ENCODE assay signal across 1 cellular context in genomic region chr9:97413462-97413861, GRCh38.
TF ChIP-seq lines count a peak whose summit lies in the region.

No MANE protein-coding gene starts in this region.

TF ChIP-seq in GM23338, 12 proteins besides CTCF, POLR2A, EP300 and RAD21 (continued from another document):
- TF ChIP-seq, protein P1, sequence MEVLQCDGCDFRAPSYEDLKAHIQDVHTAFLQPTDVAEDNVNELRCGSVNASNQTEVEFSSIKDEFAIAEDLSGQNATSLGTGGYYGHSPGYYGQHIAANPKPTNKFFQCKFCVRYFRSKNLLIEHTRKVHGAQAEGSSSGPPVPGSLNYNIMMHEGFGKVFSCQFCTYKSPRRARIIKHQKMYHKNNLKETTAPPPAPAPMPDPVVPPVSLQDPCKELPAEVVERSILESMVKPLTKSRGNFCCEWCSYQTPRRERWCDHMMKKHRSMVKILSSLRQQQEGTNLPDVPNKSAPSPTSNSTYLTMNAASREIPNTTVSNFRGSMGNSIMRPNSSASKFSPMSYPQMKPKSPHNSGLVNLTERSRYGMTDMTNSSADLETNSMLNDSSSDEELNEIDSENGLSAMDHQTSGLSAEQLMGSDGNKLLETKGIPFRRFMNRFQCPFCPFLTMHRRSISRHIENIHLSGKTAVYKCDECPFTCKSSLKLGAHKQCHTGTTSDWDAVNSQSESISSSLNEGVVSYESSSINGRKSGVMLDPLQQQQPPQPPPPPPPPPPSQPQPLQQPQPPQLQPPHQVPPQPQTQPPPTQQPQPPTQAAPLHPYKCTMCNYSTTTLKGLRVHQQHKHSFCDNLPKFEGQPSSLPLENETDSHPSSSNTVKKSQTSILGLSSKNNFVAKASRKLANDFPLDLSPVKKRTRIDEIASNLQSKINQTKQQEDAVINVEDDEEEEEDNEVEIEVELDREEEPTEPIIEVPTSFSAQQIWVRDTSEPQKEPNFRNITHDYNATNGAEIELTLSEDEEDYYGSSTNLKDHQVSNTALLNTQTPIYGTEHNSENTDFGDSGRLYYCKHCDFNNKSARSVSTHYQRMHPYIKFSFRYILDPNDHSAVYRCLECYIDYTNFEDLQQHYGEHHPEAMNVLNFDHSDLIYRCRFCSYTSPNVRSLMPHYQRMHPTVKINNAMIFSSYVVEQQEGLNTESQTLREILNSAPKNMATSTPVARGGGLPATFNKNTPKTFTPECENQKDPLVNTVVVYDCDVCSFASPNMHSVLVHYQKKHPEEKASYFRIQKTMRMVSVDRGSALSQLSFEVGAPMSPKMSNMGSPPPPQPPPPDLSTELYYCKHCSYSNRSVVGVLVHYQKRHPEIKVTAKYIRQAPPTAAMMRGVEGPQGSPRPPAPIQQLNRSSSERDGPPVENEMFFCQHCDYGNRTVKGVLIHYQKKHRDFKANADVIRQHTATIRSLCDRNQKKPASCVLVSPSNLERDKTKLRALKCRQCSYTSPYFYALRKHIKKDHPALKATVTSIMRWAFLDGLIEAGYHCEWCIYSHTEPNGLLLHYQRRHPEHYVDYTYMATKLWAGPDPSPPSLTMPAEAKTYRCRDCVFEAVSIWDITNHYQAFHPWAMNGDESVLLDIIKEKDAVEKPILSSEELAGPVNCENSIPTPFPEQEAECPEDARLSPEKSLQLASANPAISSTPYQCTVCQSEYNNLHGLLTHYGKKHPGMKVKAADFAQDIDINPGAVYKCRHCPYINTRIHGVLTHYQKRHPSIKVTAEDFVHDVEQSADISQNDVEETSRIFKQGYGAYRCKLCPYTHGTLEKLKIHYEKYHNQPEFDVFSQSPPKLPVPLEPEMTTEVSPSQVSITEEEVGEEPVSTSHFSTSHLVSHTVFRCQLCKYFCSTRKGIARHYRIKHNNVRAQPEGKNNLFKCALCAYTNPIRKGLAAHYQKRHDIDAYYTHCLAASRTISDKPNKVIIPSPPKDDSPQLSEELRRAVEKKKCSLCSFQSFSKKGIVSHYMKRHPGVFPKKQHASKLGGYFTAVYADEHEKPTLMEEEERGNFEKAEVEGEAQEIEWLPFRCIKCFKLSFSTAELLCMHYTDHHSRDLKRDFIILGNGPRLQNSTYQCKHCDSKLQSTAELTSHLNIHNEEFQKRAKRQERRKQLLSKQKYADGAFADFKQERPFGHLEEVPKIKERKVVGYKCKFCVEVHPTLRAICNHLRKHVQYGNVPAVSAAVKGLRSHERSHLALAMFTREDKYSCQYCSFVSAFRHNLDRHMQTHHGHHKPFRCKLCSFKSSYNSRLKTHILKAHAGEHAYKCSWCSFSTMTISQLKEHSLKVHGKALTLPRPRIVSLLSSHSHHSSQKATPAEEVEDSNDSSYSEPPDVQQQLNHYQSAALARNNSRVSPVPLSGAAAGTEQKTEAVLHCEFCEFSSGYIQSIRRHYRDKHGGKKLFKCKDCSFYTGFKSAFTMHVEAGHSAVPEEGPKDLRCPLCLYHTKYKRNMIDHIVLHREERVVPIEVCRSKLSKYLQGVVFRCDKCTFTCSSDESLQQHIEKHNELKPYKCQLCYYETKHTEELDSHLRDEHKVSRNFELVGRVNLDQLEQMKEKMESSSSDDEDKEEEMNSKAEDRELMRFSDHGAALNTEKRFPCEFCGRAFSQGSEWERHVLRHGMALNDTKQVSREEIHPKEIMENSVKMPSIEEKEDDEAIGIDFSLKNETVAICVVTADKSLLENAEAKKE (CRISPR knock-in tag; IDR thresholded peaks at IDR 0.05): no peak
- TF ChIP-seq REST (IDR thresholded peaks at IDR 0.05; ENCODE audit: unreplicated experiment) (no peak), EZH2phosphoT487 (IDR thresholded peaks at IDR 0.05; ENCODE audit: unreplicated experiment) (no peak), STAT1 (IDR thresholded peaks at IDR 0.05; ENCODE audit: unreplicated experiment) (no peak), ETS1 (IDR thresholded peaks at IDR 0.05) (no peak), JUNB (IDR thresholded peaks at IDR 0.05; ENCODE audit: unreplicated experiment) (no peak)
